ENCODE assay signal across 1 cellular context in the genomic region with DNA sequence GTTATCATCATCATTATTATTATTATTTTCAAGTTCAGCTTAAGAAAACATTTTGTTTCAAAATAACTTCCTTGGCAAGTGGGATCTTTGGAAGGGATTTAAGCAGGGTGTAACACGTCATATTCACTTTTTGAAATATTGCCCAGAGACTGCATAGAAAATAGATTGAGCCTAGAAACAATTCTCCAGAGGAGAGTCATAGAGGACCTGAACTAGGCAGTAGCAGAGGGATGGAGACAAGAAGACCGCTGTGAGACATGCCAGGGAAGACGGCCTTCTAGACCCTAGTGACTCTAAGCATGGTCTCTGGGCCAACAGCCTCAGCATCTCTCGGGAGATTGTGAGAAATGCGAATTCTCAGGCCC.
TF ChIP-seq lines count a peak whose summit lies in the region.

No MANE protein-coding gene starts in this region.

TF ChIP-seq in IMR-90, 13 proteins besides CTCF, POLR2A, EP300 and RAD21:
- TF ChIP-seq MAZ (IDR thresholded peaks at IDR 0.05; ENCODE audit: borderline replicate concordance, low read depth, low read length) (no peak), SMC3 (IDR thresholded peaks at IDR 0.05; ENCODE audit: low read depth, low read length) (no peak), MAFK (IDR thresholded peaks at IDR 0.05; ENCODE audit: low read depth, low read length) (no peak), RFX5 (IDR thresholded peaks at IDR 0.05; ENCODE audit: low read depth, low read length) (no peak), FOS (IDR thresholded peaks at IDR 0.05; ENCODE audit: low read depth, low read length) (no peak), CEBPB (IDR thresholded peaks at IDR 0.05; ENCODE audit: low read depth, low read length) (no peak), NFE2L2 (IDR thresholded peaks at IDR 0.05; ENCODE audit: low read depth, low read length) (no peak)
- TF ChIP-seq, protein P1, sequence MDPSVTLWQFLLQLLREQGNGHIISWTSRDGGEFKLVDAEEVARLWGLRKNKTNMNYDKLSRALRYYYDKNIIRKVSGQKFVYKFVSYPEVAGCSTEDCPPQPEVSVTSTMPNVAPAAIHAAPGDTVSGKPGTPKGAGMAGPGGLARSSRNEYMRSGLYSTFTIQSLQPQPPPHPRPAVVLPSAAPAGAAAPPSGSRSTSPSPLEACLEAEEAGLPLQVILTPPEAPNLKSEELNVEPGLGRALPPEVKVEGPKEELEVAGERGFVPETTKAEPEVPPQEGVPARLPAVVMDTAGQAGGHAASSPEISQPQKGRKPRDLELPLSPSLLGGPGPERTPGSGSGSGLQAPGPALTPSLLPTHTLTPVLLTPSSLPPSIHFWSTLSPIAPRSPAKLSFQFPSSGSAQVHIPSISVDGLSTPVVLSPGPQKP (IDR thresholded peaks at IDR 0.05; ENCODE audit: borderline replicate concordance, low read depth, low read length) = no peak
